Comparison of ENCODE assay signal across 1 cellular context in the genomic region with DNA sequence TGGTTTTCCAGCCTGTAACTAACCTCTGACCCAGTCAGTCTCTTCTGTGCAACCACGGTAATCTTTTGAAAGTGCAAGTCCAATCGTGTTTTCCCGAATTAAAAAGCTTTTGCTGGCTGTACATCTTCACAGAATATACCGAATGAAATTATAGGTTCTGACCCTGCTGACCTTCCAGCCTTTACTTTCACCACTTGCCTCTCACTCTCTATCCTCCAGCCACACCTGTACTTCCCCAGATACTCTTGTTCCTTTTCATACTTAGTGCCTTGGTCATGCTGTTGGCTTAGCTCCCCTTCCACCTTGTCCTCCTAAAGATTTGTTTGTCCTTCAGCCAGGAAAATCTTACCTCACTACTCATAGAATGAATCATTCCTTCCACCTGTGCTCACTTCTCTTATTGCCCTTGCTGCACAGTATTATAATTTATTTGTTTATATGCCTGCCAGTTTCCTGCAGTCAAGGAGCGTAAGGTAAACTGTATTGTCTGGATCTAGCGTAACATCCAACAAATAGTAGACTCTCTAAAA.
TF ChIP-seq lines count a peak whose summit lies in the region.

No MANE protein-coding gene starts in this region.

TF ChIP-seq in K562, 482 proteins besides CTCF, POLR2A, EP300 and RAD21:
- TF ChIP-seq NR2C1 (IDR thresholded peaks at IDR 0.05) (peak; percentile 17; the same call in 1 of the 2 replicates), NR2C1 (tag; IDR thresholded peaks at IDR 0.05) (no peak), CREB1 (IDR thresholded peaks at IDR 0.05) (no peak), CREB1 (CRISPR knock-in tag; IDR thresholded peaks at IDR 0.05) (0 out of 2 replicates have a peak, but pooled peaks have one; percentile 8), FOXA1 (IDR thresholded peaks at IDR 0.05; ENCODE audit: borderline replicate concordance) (no peak)
